ENCODE assay signal across 28 cellular contexts in genomic region chr2:194557993-194558392, GRCh38.
"Had no signal": no experiment of that assay in that cellular context is flagged by ENCODE, and none has a peak within 500 bp of the region (broad histone marks: within the 10 kb centered on the region; RNA-seq: fewer than 3 reads in every experiment).

No MANE protein-coding gene starts in this region.

- H3K27me3 ChIP-seq: stomach, suprapubic skin, thyroid gland, tibial artery, tibial nerve, transverse colon, upper lobe of left lung, upper lobe of right lung, uterus, vagina had no signal

- H3K27ac Mint-ChIP-seq: stimulated activated effector memory CD8-positive, alpha-beta T cell treated with anti-CD3 and anti-CD28 coated beads, Interleukin-12 subunit alpha, Interleukin-12 subunit beta, amount 100 ng/mL, for 72 hours; stimulated activated memory B cell treated with anti-CD40 and anti-IgM and Interleukin-4, amounts not matched to agents 10 μg/mL and 1 μg/mL and 100 μg/mL, for 72 hours; stimulated activated naive B cell treated with anti-CD40 and anti-IgM and Interleukin-4, amounts not matched to agents 10 μg/mL and 1 μg/mL and 100 μg/mL, for 72 hours; stimulated activated naive CD8-positive, alpha-beta T cell treated with anti-CD3 and anti-CD28 coated beads, Interleukin-15, amount 100 ng/mL, for 72 hours; stimulated activated naive CD8-positive, alpha-beta T cell treated with anti-CD3 and anti-CD28 coated beads, Interleukin-15, Interleukin-2, amounts not matched to agents 100 ng/mL and 50 ng/mL, for 24 hours; type B pancreatic cell had no signal

- H3K36me3 ChIP-seq: stomach, suprapubic skin, thoracic aorta, thyroid gland, tibial artery, tibial nerve, transverse colon, upper lobe of left lung, upper lobe of right lung, uterus, vagina had no signal

- H3K4me3 Mint-ChIP-seq: stimulated activated effector memory CD8-positive, alpha-beta T cell treated with anti-CD3 and anti-CD28 coated beads, Interleukin-12 subunit alpha, Interleukin-12 subunit beta, amount 100 ng/mL, for 72 hours; stimulated activated memory B cell treated with anti-CD40 and anti-IgM and Interleukin-4, amounts not matched to agents 10 μg/mL and 1 μg/mL and 100 μg/mL, for 72 hours; stimulated activated naive B cell treated with anti-CD40 and anti-IgM and Interleukin-4, amounts not matched to agents 10 μg/mL and 1 μg/mL and 100 μg/mL, for 72 hours; stimulated activated naive CD8-positive, alpha-beta T cell treated with anti-CD3 and anti-CD28 coated beads, Interleukin-15, amount 100 ng/mL, for 72 hours; stimulated activated naive CD8-positive, alpha-beta T cell treated with anti-CD3 and anti-CD28 coated beads, Interleukin-15, Interleukin-2, amounts not matched to agents 100 ng/mL and 50 ng/mL, for 24 hours; type B pancreatic cell had no signal

- H3K4me1 Mint-ChIP-seq: stimulated activated effector memory CD8-positive, alpha-beta T cell treated with anti-CD3 and anti-CD28 coated beads, Interleukin-12 subunit alpha, Interleukin-12 subunit beta, amount 100 ng/mL, for 72 hours; stimulated activated memory B cell treated with anti-CD40 and anti-IgM and Interleukin-4, amounts not matched to agents 10 μg/mL and 1 μg/mL and 100 μg/mL, for 72 hours; stimulated activated naive B cell treated with anti-CD40 and anti-IgM and Interleukin-4, amounts not matched to agents 10 μg/mL and 1 μg/mL and 100 μg/mL, for 72 hours; stimulated activated naive CD8-positive, alpha-beta T cell treated with anti-CD3 and anti-CD28 coated beads, Interleukin-15, amount 100 ng/mL, for 72 hours had no signal

- DNase-seq: stimulated activated CD4-positive, alpha-beta T cell treated with anti-CD3 and anti-CD28 coated beads, Interleukin-2, amount 100 ng/mL, for 48 hours; stimulated activated CD4-positive, alpha-beta T cell treated with anti-CD3 and anti-CD28 coated beads, Interleukin-4, amount 100 ng/mL, for 1 hour; stimulated activated CD4-positive, alpha-beta T cell treated with anti-CD3 and anti-CD28 coated beads, Interleukin-4, amount 100 ng/mL, for 24 hours; stimulated activated CD4-positive, alpha-beta T cell treated with anti-CD3 and anti-CD28 coated beads, Interleukin-4, amount 100 ng/mL, for 4 hours; stimulated activated CD8-positive, alpha-beta memory T cell treated with anti-CD3 and anti-CD28 coated beads, Interleukin-4, amount 100 ng/mL, for 48 hours; stimulated activated naive B cell treated with anti-CD40 and anti-IgM and Interleukin-4, amounts not matched to agents 10 μg/mL and 1 μg/mL and 100 μg/mL, for 72 hours; stimulated activated naive CD4-positive, alpha-beta T cell; stimulated activated naive CD4-positive, alpha-beta T cell treated with Interleukin-2 at 50 U/mL for 16 hours; stimulated activated naive CD8-positive, alpha-beta T cell treated with anti-CD3 and anti-CD28 coated beads, Interleukin-15, amount 100 ng/mL, for 72 hours; stimulated activated naive CD8-positive, alpha-beta T cell treated with anti-CD3 and anti-CD28 coated beads, Interleukin-15, Interleukin-2, amounts not matched to agents 100 U/mL and 50 U/mL, for 24 hours; stomach; substantia nigra; thyroid gland; tibial artery; transverse colon; trophoblast cell; upper lobe of left lung; upper lobe of right lung; uterus had no signal

- ATAC-seq: stimulated activated effector memory CD8-positive, alpha-beta T cell treated with anti-CD3 and anti-CD28 coated beads, Interleukin-12 subunit alpha, Interleukin-12 subunit beta, amount 100 ng/mL, for 72 hours; stimulated activated memory B cell treated with anti-CD40 and anti-IgM and Interleukin-4, amounts not matched to agents 10 μg/mL and 1 μg/mL and 100 μg/mL, for 72 hours; stimulated activated naive B cell treated with anti-CD40 and anti-IgM and Interleukin-4, amounts not matched to agents 10 μg/mL and 1 μg/mL and 100 μg/mL, for 72 hours; stimulated activated naive CD8-positive, alpha-beta T cell treated with anti-CD3 and anti-CD28 coated beads, Interleukin-15, amount 100 ng/mL, for 72 hours; stimulated activated naive CD8-positive, alpha-beta T cell treated with anti-CD3 and anti-CD28 coated beads, Interleukin-15, Interleukin-2, amounts not matched to agents 100 U/mL and 50 U/mL, for 24 hours; upper lobe of right lung had no signal

- FAIRE-seq: urothelium cell line had no signal

- H3K9me3 ChIP-seq: suprapubic skin, thoracic aorta, thyroid gland, tibial artery, tibial nerve, transverse colon, upper lobe of left lung, upper lobe of right lung, uterus, vagina had no signal

- H3K9me3 Mint-ChIP-seq: stimulated activated memory B cell treated with anti-CD40 and anti-IgM and Interleukin-4, amounts not matched to agents 10 μg/mL and 1 μg/mL and 100 μg/mL, for 72 hours; stimulated activated naive CD8-positive, alpha-beta T cell treated with anti-CD3 and anti-CD28 coated beads, Interleukin-15, amount 100 ng/mL, for 72 hours; stimulated activated naive CD8-positive, alpha-beta T cell treated with anti-CD3 and anti-CD28 coated beads, Interleukin-15, Interleukin-2, amounts not matched to agents 100 ng/mL and 50 ng/mL, for 24 hours had no signal

- H3K36me3 Mint-ChIP-seq: stimulated activated effector memory CD8-positive, alpha-beta T cell treated with anti-CD3 and anti-CD28 coated beads, Interleukin-12 subunit alpha, Interleukin-12 subunit beta, amount 100 ng/mL, for 72 hours; stimulated activated memory B cell treated with anti-CD40 and anti-IgM and Interleukin-4, amounts not matched to agents 10 μg/mL and 1 μg/mL and 100 μg/mL, for 72 hours; stimulated activated naive B cell treated with anti-CD40 and anti-IgM and Interleukin-4, amounts not matched to agents 10 μg/mL and 1 μg/mL and 100 μg/mL, for 72 hours; type B pancreatic cell had no signal

- H3K4me1 ChIP-seq: stomach, suprapubic skin, thyroid gland, tibial artery, tibial nerve, transverse colon, upper lobe of left lung, upper lobe of right lung, uterus, vagina had no signal

- H3K4me3 ChIP-seq: stomach, suprapubic skin, thoracic aorta, thyroid gland, tibial artery, tibial nerve, transverse colon, upper lobe of left lung, upper lobe of right lung, uterus, vagina had no signal

- H3K27ac ChIP-seq: stomach, suprapubic skin, thoracic aorta, thyroid gland, tibial artery, tibial nerve, transverse colon, upper lobe of left lung, upper lobe of right lung, uterus, vagina had no signal

- H3K27me3 Mint-ChIP-seq: stimulated activated memory B cell treated with anti-CD40 and anti-IgM and Interleukin-4, amounts not matched to agents 10 μg/mL and 1 μg/mL and 100 μg/mL, for 72 hours; stimulated activated naive B cell treated with anti-CD40 and anti-IgM and Interleukin-4, amounts not matched to agents 10 μg/mL and 1 μg/mL and 100 μg/mL, for 72 hours; stimulated activated naive CD8-positive, alpha-beta T cell treated with anti-CD3 and anti-CD28 coated beads, Interleukin-15, amount 100 ng/mL, for 72 hours; stimulated activated naive CD8-positive, alpha-beta T cell treated with anti-CD3 and anti-CD28 coated beads, Interleukin-15, Interleukin-2, amounts not matched to agents 100 ng/mL and 50 ng/mL, for 24 hours had no signal
